In genomic region chr17:8064590-8065019, GRCh38 we compare ENCODE assay signal across 27 cellular contexts. TPM values are rescaled to one million over a fixed set of nuclear protein-coding genes. Genes with fewer than 3 reads are reported as not detected.
DNase-seq lines count a peak whose midpoint lies in the region; ATAC-seq, FAIRE-seq and TF ChIP-seq lines count a peak whose summit lies in the region.
"Had no signal": no experiment of that assay in that cellular context is flagged by ENCODE, and none has a peak within 500 bp of the region (broad histone marks: within the 10 kb centered on the region; RNA-seq: fewer than 3 reads in every experiment).

No MANE protein-coding gene starts in this region.

- H4K20me1 ChIP-seq in HepG2 (ENCODE audit: insufficient read depth, low read length), result peaks cover 39% of the 10 kb centered on the region

- TF ChIP-seq CTCF in 22Rv1 (IDR thresholded peaks at IDR 0.05) (no peak), VCaP (conservative IDR thresholded peaks at IDR 0.05) (no peak), HepG2 (CRISPR knock-in tag; IDR thresholded peaks at IDR 0.05) (no peak), testis (IDR thresholded peaks at IDR 0.05) (no peak)

- POLR2A ChIA-PET in HepG2 (lab: Yijun Ruan, JAX), result no interaction called here

- no peak overlapping the region for H2AFZ ChIP-seq in HepG2 (ENCODE audit: low read length)

- no peak overlapping the region for H3K4me2 ChIP-seq in HepG2 (ENCODE audit: low read depth, low read length)

- 40% methylated on average over 6 of the region's 6 CpGs for WGBS in HepG2 (ENCODE audit: low lambda C conversion rate)
- 36 to 42% methylated on average over 5 to 6 of the region's 6 CpGs for WGBS in testis, 2 donors

- DNase-seq in HepG2 (ENCODE audit: low spot score), result no peak
- peak; percentile 42 for DNase-seq in posterior vena cava (ENCODE audit: low spot score)
- no peak for DNase-seq in testis
- no peak for DNase-seq in GM19240 (ENCODE audit: insufficient read length, low spot score)
- DNase-seq: AML-193, MM.1S, NCI-H1048, NCI-H1436, NCI-H187 treated with DMSO at 0.1 percent for 48 hours, NCI-H2107, NCI-H446 treated with DMSO at 0.1 percent for 48 hours, NCI-H526 treated with DMSO at 0.1 percent for 48 hours, OCI-M1 had no signal

- TF ChIP-seq EP300 in HepG2 (IDR thresholded peaks at IDR 0.05; ENCODE audit: low read depth in 2 of 2, low read length in 2 of 2) (no peak), HepG2 (CRISPR knock-in tag; IDR thresholded peaks at IDR 0.05; ENCODE audit: borderline replicate concordance) (no peak)

- no peak for ATAC-seq in HepG2
- no peak for ATAC-seq in HG02840 (IDR thresholded peaks at IDR 0.05; ENCODE audit: low FRiP score, unreplicated experiment)
- no peak for ATAC-seq in HG03196 (IDR thresholded peaks at IDR 0.05; ENCODE audit: unreplicated experiment)

- no peak overlapping the region for H3K9ac ChIP-seq in HepG2 (ENCODE audit: insufficient read depth, low read depth, low read length)

- no peak for TF ChIP-seq RAD21 in HepG2 (CRISPR knock-in tag; IDR thresholded peaks at IDR 0.05)

- H3K4me3 ChIP-seq in HepG2 (replicated peaks in 1 of 3; ENCODE audit: insufficient read depth in 1 of 3, low read depth in 2 of 3, low read length in 3 of 3) (no peak overlapping the region), testis (no peak overlapping the region)

- peaks cover 6 to 24% of the 10 kb centered on the region in 2 experiments; a peak in 4 of 5 replicates for H3K27me3 ChIP-seq in HepG2 (ENCODE audit: control insufficient read depth in 1 of 2, insufficient read depth in 2 of 2, low read length in 2 of 2)
- H3K27me3 ChIP-seq in testis, result no peaks in the 10 kb centered on the region

- H3K36me3 ChIP-seq in HepG2 (replicated peaks in 1 of 2; ENCODE audit: control insufficient read depth in 1 of 2, insufficient read depth in 2 of 2, low read length in 2 of 2) (no peaks in the 10 kb centered on the region), testis (ENCODE audit: low read depth, missing control alignments) (no peaks in the 10 kb centered on the region)

- TF ChIP-seq POLR2A in HepG2 (IDR thresholded peaks at IDR 0.05; ENCODE audit: insufficient read depth in 1 of 2, low read depth in 2 of 2, low read length in 2 of 2) (no peak), testis (IDR thresholded peaks at IDR 0.05) (no peak)

- H3K27ac ChIP-seq in 22Rv1 (peak overlapping the region; percentile 100), VCaP (peak overlapping the region; percentile 61), HepG2 (ENCODE audit: extremely low read length, insufficient read depth, low read length) (no peak overlapping the region), testis (no peak overlapping the region)

- CTCF ChIA-PET in HepG2 (lab: Yijun Ruan, JAX; ENCODE audit: low intra/inter-chr PET ratio, low total read pairs), result no interaction called here

- no peaks in the 10 kb centered on the region for H3K79me2 ChIP-seq in HepG2 (ENCODE audit: insufficient read depth, low read length)

- intact Hi-C loops in HepG2 (cut with micrococcal nuclease; ENCODE audit: unreplicated experiment) (loop anchor here (5.0 kb wide), 1 partner anchor 48 kb away; no protein-coding TSS in a partner anchor), posterior vena cava (cut with DNase I) (no loop called here), testis (cut with DNase I; ENCODE audit: low total_unique reads) (no loop called here)

- BruUV-seq in HepG2 (replicated peaks; lab: Mats Ljungman, UMichigan), result no TSS peak

- in situ Hi-C loops in HepG2 (cut with HindIII; ENCODE audit: extremely low pct_ligation_motif_present, low pct_unique_long_range_greater_than_20kb), result no loop called here

- no peaks in the 10 kb centered on the region for H3K9me3 ChIP-seq in HepG2 (ENCODE audit: low read length)
- H3K9me3 ChIP-seq in testis, result no peaks in the 10 kb centered on the region

- no peak for FAIRE-seq in HepG2 (lab: Jason Lieb, UNC)
- FAIRE-seq: G401.6, GM18507, H54, RCC 7860 had no signal

- peaks cover 5% of the 10 kb centered on the region; the same call in 1 of the 2 replicates for H3K4me1 ChIP-seq in HepG2 (ENCODE audit: insufficient read depth, low read length)
- H3K4me1 ChIP-seq in testis, result no peaks in the 10 kb centered on the region

RNA-seq across cellular contexts. Expression of gene ALOX12B, which starts 22.9 kb away (rescaled TPM):
- total RNA-seq in HepG2 (2016; rRNA removed; fragmentation: Illumina TruSeq; extraction: Trizol) (not detected in 2 replicates), posterior vena cava (not detected), testis (under 1 TPM; 0.87 to 0.99 TPM)
- total RNA-seq in HepG2 (2016; cell fraction: cytosol; rRNA removed; fragmentation: Illumina TruSeq; extraction: Trizol; ENCODE audit: low read depth), result not detected in 2 replicates
- not detected in 2 replicates for total RNA-seq in HepG2 (2016; cell fraction: insoluble cytoplasmic fraction; rRNA removed; fragmentation: Illumina TruSeq; extraction: Trizol)
- 0.31 TPM in 1 of 2 replicates, not detected in the other for total RNA-seq in HepG2 (2016; cell fraction: membrane; rRNA removed; fragmentation: Illumina TruSeq; extraction: Trizol)
- not detected in 2 replicates for total RNA-seq in HepG2 (2016; cell fraction: nucleus; rRNA removed; fragmentation: Illumina TruSeq; extraction: Trizol)
- polyA plus RNA-seq in HepG2 (2011; rRNA removed) (0.13 TPM in 1 of 2 replicates, not detected in the other), testis (ENCODE audit: insufficient read depth, low read depth, low replicate concordance) (1.1 TPM)
- polyA plus RNA-seq in HepG2 (2011; cell fraction: cytosol; rRNA removed), result 0.12 TPM in 1 of 2 replicates, not detected in the other
- polyA plus RNA-seq in HepG2 (2011; cell fraction: nucleus; rRNA removed), result not detected in 2 replicates
- polyA plus RNA-seq in HepG2 (2012), result 0.21 TPM in 1 of 2 replicates, not detected in the other
- polyA plus RNA-seq in HepG2 (2016; cell fraction: cytosol; fragmentation: Illumina TruSeq; extraction: Trizol; ENCODE audit: low read depth), result 0.15 and 0.32 TPM in 2 replicates
- 0.26 TPM in 1 of 2 replicates, not detected in the other for polyA plus RNA-seq in HepG2 (2016; cell fraction: insoluble cytoplasmic fraction; fragmentation: Illumina TruSeq; extraction: Trizol; ENCODE audit: low read depth)
- polyA plus RNA-seq in HepG2 (2016; cell fraction: membrane; fragmentation: Illumina TruSeq; extraction: Trizol; ENCODE audit: low read depth), result 0.18 and 0.27 TPM in 2 replicates
- polyA plus RNA-seq in HepG2 (2016; cell fraction: nucleus; fragmentation: Illumina TruSeq; extraction: Trizol; ENCODE audit: insufficient read depth, low read depth), result not detected in 2 replicates
- 1.8 TPM in 1 of 2 replicates, not detected in the other for polyA minus RNA-seq in HepG2 (2011; rRNA and poly(A)+ RNA removed; ENCODE audit: low replicate concordance)
- not detected in 2 replicates for polyA minus RNA-seq in HepG2 (2011; cell fraction: cytosol; rRNA and poly(A)+ RNA removed)
- not detected in 2 replicates for polyA minus RNA-seq in HepG2 (2011; cell fraction: nucleus; rRNA and poly(A)+ RNA removed)
- total RNA-seq: A172, Daoy had no signal
- polyA plus RNA-seq: AG04450, CD14-positive monocyte had no signal

RNA-seq across cellular contexts. Expression of gene ALOX15B, which starts 25.7 kb away (rescaled TPM):
- total RNA-seq in HepG2 (2016; rRNA removed; fragmentation: Illumina TruSeq; extraction: Trizol), result not detected in 2 replicates
- not detected in 2 replicates for total RNA-seq in HepG2 (2016; cell fraction: cytosol; rRNA removed; fragmentation: Illumina TruSeq; extraction: Trizol; ENCODE audit: low read depth)
- total RNA-seq in HepG2 (2016; cell fraction: insoluble cytoplasmic fraction; rRNA removed; fragmentation: Illumina TruSeq; extraction: Trizol), result not detected in 2 replicates
- not detected in 2 replicates for total RNA-seq in HepG2 (2016; cell fraction: membrane; rRNA removed; fragmentation: Illumina TruSeq; extraction: Trizol)
- total RNA-seq in HepG2 (2016; cell fraction: nucleus; rRNA removed; fragmentation: Illumina TruSeq; extraction: Trizol), result not detected in 2 replicates
- polyA plus RNA-seq in HepG2 (2011; rRNA removed), result not detected in 2 replicates
- polyA plus RNA-seq in HepG2 (2011; cell fraction: cytosol; rRNA removed), result not detected in 2 replicates
- polyA plus RNA-seq in HepG2 (2011; cell fraction: nucleus; rRNA removed), result not detected in 2 replicates
- not detected in 2 replicates for polyA plus RNA-seq in HepG2 (2012)
- not detected in 2 replicates for polyA plus RNA-seq in HepG2 (2016; cell fraction: cytosol; fragmentation: Illumina TruSeq; extraction: Trizol; ENCODE audit: low read depth)
- not detected in 2 replicates for polyA plus RNA-seq in HepG2 (2016; cell fraction: insoluble cytoplasmic fraction; fragmentation: Illumina TruSeq; extraction: Trizol; ENCODE audit: low read depth)
- polyA plus RNA-seq in HepG2 (2016; cell fraction: membrane; fragmentation: Illumina TruSeq; extraction: Trizol; ENCODE audit: low read depth), result not detected in 2 replicates
- not detected in 2 replicates for polyA plus RNA-seq in HepG2 (2016; cell fraction: nucleus; fragmentation: Illumina TruSeq; extraction: Trizol; ENCODE audit: insufficient read depth, low read depth)
- 0.05 TPM in 1 of 2 replicates, not detected in the other for polyA minus RNA-seq in HepG2 (2011; rRNA and poly(A)+ RNA removed; ENCODE audit: low replicate concordance)
- polyA minus RNA-seq in HepG2 (2011; cell fraction: cytosol; rRNA and poly(A)+ RNA removed), result not detected in 2 replicates
- polyA minus RNA-seq in HepG2 (2011; cell fraction: nucleus; rRNA and poly(A)+ RNA removed), result not detected in 2 replicates
- total RNA-seq in posterior vena cava, result 1 to 10 TPM in 1 of 2 donors, under 1 TPM in 1; 0.48 to 3.3 TPM
- total RNA-seq in testis, result 1 to 10 TPM in 1 of 2 donors, under 1 TPM in 1; 0.79 to 2.2 TPM
- polyA plus RNA-seq in testis (ENCODE audit: insufficient read depth, low read depth, low replicate concordance), result 1.8 TPM
- total RNA-seq: A172, Daoy had no signal
- polyA plus RNA-seq: AG04450 had no signal

RNA-seq across cellular contexts. Expression of gene ALOXE3, which starts 53.7 kb away (rescaled TPM):
- not detected in 2 replicates for total RNA-seq in HepG2 (2016; rRNA removed; fragmentation: Illumina TruSeq; extraction: Trizol)
- not detected in 2 replicates for total RNA-seq in HepG2 (2016; cell fraction: cytosol; rRNA removed; fragmentation: Illumina TruSeq; extraction: Trizol; ENCODE audit: low read depth)
- total RNA-seq in HepG2 (2016; cell fraction: insoluble cytoplasmic fraction; rRNA removed; fragmentation: Illumina TruSeq; extraction: Trizol), result 0.02 TPM in 1 of 2 replicates, not detected in the other
- not detected in 2 replicates for total RNA-seq in HepG2 (2016; cell fraction: membrane; rRNA removed; fragmentation: Illumina TruSeq; extraction: Trizol)
- total RNA-seq in HepG2 (2016; cell fraction: nucleus; rRNA removed; fragmentation: Illumina TruSeq; extraction: Trizol), result not detected in 2 replicates
- polyA plus RNA-seq in HepG2 (2011; rRNA removed), result 0.07 TPM in 1 of 2 replicates, not detected in the other
- 0.03 TPM in 1 of 2 replicates, not detected in the other for polyA plus RNA-seq in HepG2 (2011; cell fraction: cytosol; rRNA removed)
- 0.14 and 0.18 TPM in 2 replicates for polyA plus RNA-seq in HepG2 (2011; cell fraction: nucleus; rRNA removed)
- polyA plus RNA-seq in HepG2 (2012), result 0.08 TPM in 1 of 2 replicates, not detected in the other
- polyA plus RNA-seq in HepG2 (2016; cell fraction: cytosol; fragmentation: Illumina TruSeq; extraction: Trizol; ENCODE audit: low read depth), result not detected in 2 replicates
- polyA plus RNA-seq in HepG2 (2016; cell fraction: insoluble cytoplasmic fraction; fragmentation: Illumina TruSeq; extraction: Trizol; ENCODE audit: low read depth), result not detected in 2 replicates
- polyA plus RNA-seq in HepG2 (2016; cell fraction: membrane; fragmentation: Illumina TruSeq; extraction: Trizol; ENCODE audit: low read depth), result not detected in 2 replicates
- polyA plus RNA-seq in HepG2 (2016; cell fraction: nucleus; fragmentation: Illumina TruSeq; extraction: Trizol; ENCODE audit: insufficient read depth, low read depth), result not detected in 2 replicates
- polyA minus RNA-seq in HepG2 (2011; rRNA and poly(A)+ RNA removed; ENCODE audit: low replicate concordance), result 0.63 TPM in 1 of 2 replicates, not detected in the other
- polyA minus RNA-seq in HepG2 (2011; cell fraction: cytosol; rRNA and poly(A)+ RNA removed), result not detected in 2 replicates
- polyA minus RNA-seq in HepG2 (2011; cell fraction: nucleus; rRNA and poly(A)+ RNA removed), result not detected in 2 replicates
- not detected for total RNA-seq in posterior vena cava
- total RNA-seq in testis, result 1 to 10 TPM; 2.2 to 4.3 TPM
- polyA plus RNA-seq in testis (ENCODE audit: insufficient read depth, low read depth, low replicate concordance), result 2.7 TPM
- total RNA-seq: A172, Daoy, LHCN-M2, SK-MEL-5 had no signal
- polyA plus RNA-seq: CD14-positive monocyte had no signal

RNA-seq across cellular contexts. Expression of gene HES7, which starts 59.3 kb away (rescaled TPM):
- total RNA-seq in HepG2 (2016; rRNA removed; fragmentation: Illumina TruSeq; extraction: Trizol) (not detected in 2 replicates), posterior vena cava (under 1 TPM in 1 of 2 donors, not detected in 1; 0.67 TPM), testis (under 1 TPM in 1 of 2 donors, not detected in 1; 0.31 TPM)
- not detected in 2 replicates for total RNA-seq in HepG2 (2016; cell fraction: cytosol; rRNA removed; fragmentation: Illumina TruSeq; extraction: Trizol; ENCODE audit: low read depth)
- total RNA-seq in HepG2 (2016; cell fraction: insoluble cytoplasmic fraction; rRNA removed; fragmentation: Illumina TruSeq; extraction: Trizol), result not detected in 2 replicates
- total RNA-seq in HepG2 (2016; cell fraction: membrane; rRNA removed; fragmentation: Illumina TruSeq; extraction: Trizol), result not detected in 2 replicates
- not detected in 2 replicates for total RNA-seq in HepG2 (2016; cell fraction: nucleus; rRNA removed; fragmentation: Illumina TruSeq; extraction: Trizol)
- polyA plus RNA-seq in HepG2 (2011; rRNA removed) (not detected in 2 replicates), testis (ENCODE audit: insufficient read depth, low read depth, low replicate concordance) (0.25 TPM)
- not detected in 2 replicates for polyA plus RNA-seq in HepG2 (2011; cell fraction: cytosol; rRNA removed)
- 0.42 and 0.50 TPM in 2 replicates for polyA plus RNA-seq in HepG2 (2011; cell fraction: nucleus; rRNA removed)
- 0.11 TPM in 1 of 2 replicates, not detected in the other for polyA plus RNA-seq in HepG2 (2012)
- not detected in 2 replicates for polyA plus RNA-seq in HepG2 (2016; cell fraction: cytosol; fragmentation: Illumina TruSeq; extraction: Trizol; ENCODE audit: low read depth)
- polyA plus RNA-seq in HepG2 (2016; cell fraction: insoluble cytoplasmic fraction; fragmentation: Illumina TruSeq; extraction: Trizol; ENCODE audit: low read depth), result not detected in 2 replicates
- not detected in 2 replicates for polyA plus RNA-seq in HepG2 (2016; cell fraction: membrane; fragmentation: Illumina TruSeq; extraction: Trizol; ENCODE audit: low read depth)
- polyA plus RNA-seq in HepG2 (2016; cell fraction: nucleus; fragmentation: Illumina TruSeq; extraction: Trizol; ENCODE audit: insufficient read depth, low read depth), result not detected in 2 replicates
- polyA minus RNA-seq in HepG2 (2011; rRNA and poly(A)+ RNA removed; ENCODE audit: low replicate concordance), result 3.9 TPM in 1 of 2 replicates, not detected in the other
- not detected in 2 replicates for polyA minus RNA-seq in HepG2 (2011; cell fraction: cytosol; rRNA and poly(A)+ RNA removed)
- not detected in 2 replicates for polyA minus RNA-seq in HepG2 (2011; cell fraction: nucleus; rRNA and poly(A)+ RNA removed)
- total RNA-seq: A172, SK-MEL-5 had no signal
- polyA plus RNA-seq: AG04450, CD14-positive monocyte had no signal

Comparison
In these comparisons a context has a peak if more than half of its experiments do, and no peak if none do; other contexts are left out.
1. H3K27ac ChIP-seq: peak in 22Rv1 (single experiment) and VCaP (single experiment); none in HepG2 (single experiment) and testis (0 of 2).